22 cellular contexts compared by ENCODE assay signal in the genomic region with DNA sequence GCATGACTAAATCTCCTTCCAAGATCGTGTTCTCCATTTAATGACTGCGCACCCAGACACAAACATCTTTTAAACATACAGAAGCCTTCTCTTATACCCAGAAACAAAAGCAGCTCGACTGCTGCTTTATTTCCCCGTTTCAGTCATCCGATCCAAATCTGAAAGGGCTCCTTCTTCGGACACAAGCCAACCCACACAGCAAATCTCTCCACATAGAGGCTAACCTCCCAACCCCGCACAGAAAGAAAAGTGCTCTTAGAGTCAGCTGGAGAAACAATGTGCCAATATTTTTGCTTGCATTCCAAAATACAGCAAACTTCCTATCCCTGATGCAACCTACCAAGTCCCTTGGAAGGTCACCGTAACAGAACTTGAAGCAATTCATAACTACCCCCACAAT. TPM values are rescaled to one million over a fixed set of nuclear protein-coding genes. Genes with fewer than 3 reads are reported as not detected.
DNase-seq lines count a peak whose midpoint lies in the region; ATAC-seq, FAIRE-seq and TF ChIP-seq lines count a peak whose summit lies in the region.
"Had no signal": no experiment of that assay in that cellular context is flagged by ENCODE, and none has a peak within 500 bp of the region (broad histone marks: within the 10 kb centered on the region; RNA-seq: fewer than 3 reads in every experiment).

No MANE protein-coding gene starts in this region.

- no peak overlapping the region for H3K27ac Mint-ChIP-seq in stimulated activated memory B cell treated with anti-CD40 and anti-IgM and Interleukin-4, amounts not matched to agents 10 μg/mL and 1 μg/mL and 100 μg/mL, for 72 hours
- H3K27ac Mint-ChIP-seq: activated CD4-positive, alpha-beta T cell treated with anti-CD3 and anti-CD28 coated beads, Interleukin-2, amount 10 ng/mL, durations not matched to agents 7 days and 5 days; activated naive CD4-positive, alpha-beta T cell treated with anti-CD3 and anti-CD28 coated beads, Interleukin-2, amount 50 U/mL, for 24 hours; type B pancreatic cell had no signal

- ATAC-seq in gastrocnemius medialis: no peak
- no peak for ATAC-seq in HG02884 (IDR thresholded peaks at IDR 0.05; ENCODE audit: unreplicated experiment)
- ATAC-seq in GM19452 (IDR thresholded peaks at IDR 0.05; ENCODE audit: unreplicated experiment): no peak
- no peak for ATAC-seq in stimulated activated memory B cell treated with anti-CD40 and anti-IgM and Interleukin-4, amounts not matched to agents 10 μg/mL and 1 μg/mL and 100 μg/mL, for 72 hours
- ATAC-seq: esophagus mucosa; left lobe of liver; naive thymus-derived CD8-positive, alpha-beta T cell had no signal

- no peaks in the 10 kb centered on the region for H3K9me3 Mint-ChIP-seq in stimulated activated memory B cell treated with anti-CD40 and anti-IgM and Interleukin-4, amounts not matched to agents 10 μg/mL and 1 μg/mL and 100 μg/mL, for 72 hours
- H3K9me3 Mint-ChIP-seq: activated CD4-positive, alpha-beta T cell treated with anti-CD3 and anti-CD28 coated beads, Interleukin-2, amount 10 ng/mL, durations not matched to agents 7 days and 5 days; activated naive CD4-positive, alpha-beta T cell treated with anti-CD3 and anti-CD28 coated beads, Interleukin-2, amount 50 U/mL, for 24 hours; type B pancreatic cell had no signal

- peak; percentile 93 for FAIRE-seq in D721Med (lab: Jason Lieb, UNC)
- FAIRE-seq in bronchial epithelial cell (lab: Jason Lieb, UNC): no peak
- FAIRE-seq: G401.6, GM12891 had no signal

- no peaks in the 10 kb centered on the region for H3K9me3 ChIP-seq in gastrocnemius medialis
- H3K9me3 ChIP-seq: SJCRH30 had no signal

- TF ChIP-seq POLR2A in gastrocnemius medialis (IDR thresholded peaks at IDR 0.05): no peak

- no peaks in the 10 kb centered on the region for H3K36me3 Mint-ChIP-seq in stimulated activated memory B cell treated with anti-CD40 and anti-IgM and Interleukin-4, amounts not matched to agents 10 μg/mL and 1 μg/mL and 100 μg/mL, for 72 hours
- H3K36me3 Mint-ChIP-seq: activated naive CD4-positive, alpha-beta T cell treated with anti-CD3 and anti-CD28 coated beads, Interleukin-2, amount 50 U/mL, for 24 hours; naive thymus-derived CD8-positive, alpha-beta T cell; type B pancreatic cell had no signal

- H3K4me1 ChIP-seq in gastrocnemius medialis: peaks cover 13 to 37% of the 10 kb centered on the region in 2 donors
- H3K4me1 ChIP-seq: SJCRH30 had no signal

- H3K4me3 ChIP-seq in bronchial epithelial cell (ENCODE audit: low read depth, low read length) (no peak overlapping the region), gastrocnemius medialis (peak overlapping the region in 3 of 4 donors; percentile 1 to 19 (median 1))
- H3K4me3 ChIP-seq: SJCRH30 had no signal

- in situ Hi-C loops in gastrocnemius medialis (cut with MboI; ENCODE audit: low sequenced_read_pairs in 4 of 4): no loop called here

- intact Hi-C loops in gastrocnemius medialis (cut with DNase I; ENCODE audit: low total_unique reads): no loop called here

- no peak overlapping the region for H3K4me3 Mint-ChIP-seq in stimulated activated memory B cell treated with anti-CD40 and anti-IgM and Interleukin-4, amounts not matched to agents 10 μg/mL and 1 μg/mL and 100 μg/mL, for 72 hours
- H3K4me3 Mint-ChIP-seq: activated CD4-positive, alpha-beta T cell treated with anti-CD3 and anti-CD28 coated beads, Interleukin-2, amount 10 ng/mL, durations not matched to agents 7 days and 5 days; activated naive CD4-positive, alpha-beta T cell treated with anti-CD3 and anti-CD28 coated beads, Interleukin-2, amount 50 U/mL, for 24 hours; naive thymus-derived CD8-positive, alpha-beta T cell; type B pancreatic cell had no signal

- H3K36me3 ChIP-seq in bronchial epithelial cell (ENCODE audit: control insufficient read depth, insufficient read depth, low read length) (no peaks in the 10 kb centered on the region), gastrocnemius medialis (no peaks in the 10 kb centered on the region)
- H3K36me3 ChIP-seq: SJCRH30 had no signal

- no peak overlapping the region for H3K27ac ChIP-seq in gastrocnemius medialis
- H3K27ac ChIP-seq: SJCRH30 had no signal

- H3K27me3 ChIP-seq in bronchial epithelial cell (ENCODE audit: control insufficient read depth, insufficient read depth, low read length) (no peaks in the 10 kb centered on the region), gastrocnemius medialis (no peaks in the 10 kb centered on the region)
- H3K27me3 ChIP-seq: SJCRH30 had no signal

- H3K4me1 Mint-ChIP-seq in stimulated activated memory B cell treated with anti-CD40 and anti-IgM and Interleukin-4, amounts not matched to agents 10 μg/mL and 1 μg/mL and 100 μg/mL, for 72 hours: no peaks in the 10 kb centered on the region
- H3K4me1 Mint-ChIP-seq: activated CD4-positive, alpha-beta T cell treated with anti-CD3 and anti-CD28 coated beads, Interleukin-2, amount 10 ng/mL, durations not matched to agents 7 days and 5 days; activated naive CD4-positive, alpha-beta T cell treated with anti-CD3 and anti-CD28 coated beads, Interleukin-2, amount 50 U/mL, for 24 hours; naive thymus-derived CD8-positive, alpha-beta T cell had no signal

- no peak for TF ChIP-seq CTCF in D721Med (IDR thresholded peaks at IDR 0.05; ENCODE audit: insufficient read depth, missing control alignments)
- TF ChIP-seq CTCF in bronchial epithelial cell (IDR thresholded peaks at IDR 0.05; ENCODE audit: insufficient read depth, low read length, severe bottlenecking): no peak
- TF ChIP-seq CTCF in gastrocnemius medialis (IDR thresholded peaks at IDR 0.05 in 4 of 5, conservative IDR thresholded peaks at IDR 0.05 in 1 of 5): no peak

- H3K27me3 Mint-ChIP-seq in stimulated activated memory B cell treated with anti-CD40 and anti-IgM and Interleukin-4, amounts not matched to agents 10 μg/mL and 1 μg/mL and 100 μg/mL, for 72 hours: peaks cover 9% of the 10 kb centered on the region
- H3K27me3 Mint-ChIP-seq: type B pancreatic cell had no signal

- DNase-seq in D721Med (ENCODE audit: insufficient read length, low spot score) (no peak), bronchial epithelial cell (ENCODE audit: low read depth) (peak; percentile 1), inferior parietal cortex (ENCODE audit: extremely low spot score) (peak; percentile 60), gastrocnemius medialis (no peak), AG20443 (ENCODE audit: low spot score) (no peak)
- DNase-seq: activated CD4-positive, alpha-beta T cell treated with anti-CD3 and anti-CD28 coated beads, Interleukin-2, amount 10 ng/mL, durations not matched to agents 7 days and 5 days; activated T-cell treated with anti-CD3 and anti-CD28 coated beads for 4 hours; cortex of kidney; naive thymus-derived CD8-positive, alpha-beta T cell; NCI-H1436; NCI-H446; SJCRH30; stimulated activated CD4-positive, alpha-beta T cell treated with anti-CD3 and anti-CD28 coated beads, Interleukin-4, amount 100 ng/mL, for 24 hours had no signal

RNA-seq across cellular contexts. Expression of gene GAREM1, which starts 29.1 kb away (rescaled TPM):
- total RNA-seq in bronchial epithelial cell (10.0 and 14.1 TPM in 2 replicates), gastrocnemius medialis (10 to 100 TPM; 13.4 to 21.9 (median 16.4) TPM)
- total RNA-seq: activated CD4-positive, alpha-beta T cell treated with anti-CD3 and anti-CD28 coated beads, Interleukin-2, amount 10 ng/mL, durations not matched to agents 7 days and 5 days had no signal

Comparison
In these comparisons a context has a peak if more than half of its experiments do, and no peak if none do; other contexts are left out.
1. DNase-seq: peak in bronchial epithelial cell (single experiment) and inferior parietal cortex (single experiment); none in D721Med (single experiment), gastrocnemius medialis (0 of 2) and AG20443 (single experiment).